ENCODE assay signal across 16 cellular contexts in the genomic region with DNA sequence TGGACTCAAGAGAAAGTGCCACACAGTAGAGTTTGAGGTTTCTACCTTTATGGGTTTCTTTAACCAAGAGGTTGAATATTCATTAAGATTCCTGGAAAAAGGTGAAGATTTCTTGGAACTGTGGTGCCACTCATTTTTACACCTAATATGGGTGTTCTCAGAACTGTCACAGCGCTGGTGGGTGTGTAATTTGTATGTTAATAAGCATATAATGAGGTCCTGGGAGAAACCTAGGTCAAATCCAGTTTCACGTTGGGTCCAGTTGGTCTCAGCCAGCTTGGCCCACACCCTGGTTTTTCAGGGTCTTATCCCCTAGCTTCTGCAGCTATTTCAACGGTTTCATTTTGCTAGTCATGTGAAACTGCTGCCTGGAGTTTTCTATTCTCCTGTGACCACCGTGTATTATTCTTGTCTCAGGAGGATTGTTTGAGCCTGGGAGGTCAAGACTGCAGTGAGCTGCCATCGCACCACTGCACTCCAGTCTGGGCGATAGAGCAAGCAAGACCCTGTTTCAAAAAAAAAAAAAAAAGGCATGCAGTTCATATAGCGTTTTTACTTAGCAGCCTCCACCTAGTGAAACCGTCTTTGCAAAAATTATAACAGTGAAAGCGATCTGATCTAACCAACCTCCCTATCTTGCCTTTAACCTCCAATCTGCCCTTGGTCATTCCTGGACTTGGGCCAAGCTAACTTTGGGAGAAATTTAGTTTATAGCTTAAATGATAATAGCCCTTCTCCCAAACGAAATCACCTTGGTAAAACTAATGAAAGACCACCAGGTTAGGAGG. TPM values are rescaled to one million over a fixed set of nuclear protein-coding genes. Genes with fewer than 3 reads are reported as not detected.
DNase-seq lines count a peak whose midpoint lies in the region; ATAC-seq and TF ChIP-seq lines count a peak whose summit lies in the region.
"Had no signal": no experiment of that assay in that cellular context is flagged by ENCODE, and none has a peak within 500 bp of the region (broad histone marks: within the 10 kb centered on the region; RNA-seq: fewer than 3 reads in every experiment).

No MANE protein-coding gene starts in this region.

- H3K79me2 ChIP-seq in MM.1S (ENCODE audit: low read length), result no peaks in the 10 kb centered on the region

- H3K36me3 Mint-ChIP-seq in dendritic cell treated with granulocyte-macrophage colony-stimulating factor and Interleukin-4, amounts not matched to agents 40 ng/mL and 50 ng/mL, for 4 days (ENCODE audit: low read depth), result no peaks in the 10 kb centered on the region
- H3K36me3 Mint-ChIP-seq in stimulated activated naive B cell treated with anti-CD40 and anti-IgM and Interleukin-4, amounts not matched to agents 10 μg/mL and 1 μg/mL and 100 μg/mL, for 72 hours, result no peaks in the 10 kb centered on the region
- H3K36me3 Mint-ChIP-seq: CD8-positive, alpha-beta T cell had no signal

- peak overlapping the region; percentile 56; the same call in 1 of the 2 replicates for H3K4me2 ChIP-seq in MM.1S (ENCODE audit: low read depth, low read length)

- no peak overlapping the region for H3K4me3 ChIP-seq in GM06990 (replicated peaks; ENCODE audit: low read depth, low read length)
- no peak overlapping the region for H3K4me3 ChIP-seq in MM.1S (ENCODE audit: low read length)
- no peak overlapping the region for H3K4me3 ChIP-seq in right atrium auricular region
- H3K4me3 ChIP-seq: SJCRH30 had no signal

- H3K27me3 ChIP-seq in GM06990 (replicated peaks; ENCODE audit: control insufficient read depth, insufficient read depth, low read length), result no peaks in the 10 kb centered on the region
- no peaks in the 10 kb centered on the region for H3K27me3 ChIP-seq in MM.1S (replicated peaks; ENCODE audit: insufficient read depth, low read length)
- H3K27me3 ChIP-seq in right atrium auricular region, result no peaks in the 10 kb centered on the region
- H3K27me3 ChIP-seq: SJCRH30 had no signal

- peaks cover 10% of the 10 kb centered on the region for H3K4me1 ChIP-seq in MM.1S (ENCODE audit: low read length)
- H3K4me1 ChIP-seq in right atrium auricular region, result no peaks in the 10 kb centered on the region
- H3K4me1 ChIP-seq: SJCRH30 had no signal

- H3F3A ChIP-seq in MM.1S (ENCODE audit: insufficient read depth, low read length), result no peaks in the 10 kb centered on the region

- no peaks in the 10 kb centered on the region for H3K9me3 Mint-ChIP-seq in dendritic cell treated with granulocyte-macrophage colony-stimulating factor and Interleukin-4, amounts not matched to agents 40 ng/mL and 50 ng/mL, for 4 days
- no peaks in the 10 kb centered on the region for H3K9me3 Mint-ChIP-seq in stimulated activated naive B cell treated with anti-CD40 and anti-IgM and Interleukin-4, amounts not matched to agents 10 μg/mL and 1 μg/mL and 100 μg/mL, for 72 hours
- H3K9me3 Mint-ChIP-seq: CD8-positive, alpha-beta T cell had no signal

- H3K4me1 Mint-ChIP-seq in dendritic cell treated with granulocyte-macrophage colony-stimulating factor and Interleukin-4, amounts not matched to agents 40 ng/mL and 50 ng/mL, for 4 days (ENCODE audit: low read depth), result peaks cover 96% of the 10 kb centered on the region
- H3K4me1 Mint-ChIP-seq in stimulated activated naive B cell treated with anti-CD40 and anti-IgM and Interleukin-4, amounts not matched to agents 10 μg/mL and 1 μg/mL and 100 μg/mL, for 72 hours, result peaks cover 39 to 63% of the 10 kb centered on the region in 2 donors

- intact Hi-C loops in dendritic cell treated with granulocyte-macrophage colony-stimulating factor and Interleukin-4, amounts not matched to agents 40 ng/mL and 50 ng/mL, for 4 days (cut with micrococcal nuclease), result no loop called here

- TF ChIP-seq CTCF in GM06990 (IDR thresholded peaks at IDR 0.05; ENCODE audit: insufficient read depth, low read length, poor library complexity, severe bottlenecking) (no peak), MM.1S (IDR thresholded peaks at IDR 0.05; ENCODE audit: low read length) (no peak), right atrium auricular region (IDR thresholded peaks at IDR 0.05) (no peak)

- no peaks in the 10 kb centered on the region for H3K9me2 ChIP-seq in MM.1S (replicated peaks; ENCODE audit: insufficient read depth, low read length)

- H3K36me3 ChIP-seq in GM06990 (ENCODE audit: control insufficient read depth, insufficient read depth, low read length) (no peaks in the 10 kb centered on the region), MM.1S (replicated peaks; ENCODE audit: insufficient read depth, low read length) (no peaks in the 10 kb centered on the region), right atrium auricular region (no peaks in the 10 kb centered on the region)
- H3K36me3 ChIP-seq: SJCRH30 had no signal

- no peak overlapping the region for H2AFZ ChIP-seq in MM.1S (ENCODE audit: low read length)

- no peak overlapping the region for H3K9ac ChIP-seq in MM.1S (ENCODE audit: low read length)

- H4K20me1 ChIP-seq in MM.1S (ENCODE audit: insufficient read depth, low read length), result no peaks in the 10 kb centered on the region

- H3K9me3 ChIP-seq in MM.1S (replicated peaks; ENCODE audit: insufficient read depth, low read length), result no peaks in the 10 kb centered on the region
- peaks cover 0 to 4% of the 10 kb centered on the region in 2 donors for H3K9me3 ChIP-seq in right atrium auricular region
- H3K9me3 ChIP-seq: SJCRH30 had no signal

- peak overlapping the region; percentile 95 for H3K27ac Mint-ChIP-seq in dendritic cell treated with granulocyte-macrophage colony-stimulating factor and Interleukin-4, amounts not matched to agents 40 ng/mL and 50 ng/mL, for 4 days
- no peak overlapping the region for H3K27ac Mint-ChIP-seq in stimulated activated naive B cell treated with anti-CD40 and anti-IgM and Interleukin-4, amounts not matched to agents 10 μg/mL and 1 μg/mL and 100 μg/mL, for 72 hours
- H3K27ac Mint-ChIP-seq: CD8-positive, alpha-beta T cell had no signal

- no peaks in the 10 kb centered on the region for H3K27me3 Mint-ChIP-seq in dendritic cell treated with granulocyte-macrophage colony-stimulating factor and Interleukin-4, amounts not matched to agents 40 ng/mL and 50 ng/mL, for 4 days
- H3K27me3 Mint-ChIP-seq in stimulated activated naive B cell treated with anti-CD40 and anti-IgM and Interleukin-4, amounts not matched to agents 10 μg/mL and 1 μg/mL and 100 μg/mL, for 72 hours, result no peaks in the 10 kb centered on the region

- DNase-seq in GM06990 (ENCODE audit: extremely low read depth, insufficient read length) (peak; percentile 56), MM.1S (peak; percentile 21), NOMO-1 treated with dmso at 0.1 percent for 144 hours (lab: John Stamatoyannopoulos, UW; ENCODE audit: unreplicated experiment) (no peak), right atrium auricular region (ENCODE audit: low spot score) (no peak)
- DNase-seq in stimulated activated naive B cell treated with anti-CD40 and anti-IgM and Interleukin-4, amounts not matched to agents 10 μg/mL and 1 μg/mL and 100 μg/mL, for 72 hours, result no peak
- DNase-seq in activated naive CD4-positive, alpha-beta T cell treated with anti-CD3 and anti-CD28 coated beads, Interleukin-2, amount 50 U/mL, for 16 hours, result no peak
- DNase-seq: CD8-positive, alpha-beta T cell; DMS79 treated with DMSO at 0.1 percent for 48 hours; GDM1; NCI-H1105 treated with DMSO at 0.1 percent for 48 hours; NCI-H187; NCI-H69; SJCRH30; SW 1271 had no signal

- ATAC-seq in stimulated activated naive B cell treated with anti-CD40 and anti-IgM and Interleukin-4, amounts not matched to agents 10 μg/mL and 1 μg/mL and 100 μg/mL, for 72 hours (replicated peaks), result peak; percentile 13 to 34
- ATAC-seq: CD8-positive, alpha-beta T cell; HCT116 had no signal

- H3K27ac ChIP-seq in MM.1S (ENCODE audit: low read length) (no peak overlapping the region), right atrium auricular region (no peak overlapping the region)
- H3K27ac ChIP-seq: SJCRH30 had no signal

- no peak overlapping the region for H3K4me3 Mint-ChIP-seq in dendritic cell treated with granulocyte-macrophage colony-stimulating factor and Interleukin-4, amounts not matched to agents 40 ng/mL and 50 ng/mL, for 4 days
- no peak overlapping the region for H3K4me3 Mint-ChIP-seq in stimulated activated naive B cell treated with anti-CD40 and anti-IgM and Interleukin-4, amounts not matched to agents 10 μg/mL and 1 μg/mL and 100 μg/mL, for 72 hours
- H3K4me3 Mint-ChIP-seq: CD8-positive, alpha-beta T cell had no signal

RNA-seq across cellular contexts. Expression of gene EYA3, which starts 43.9 kb away (rescaled TPM):
- 10 to 100 TPM; 13.6 to 15.6 TPM for total RNA-seq in right atrium auricular region

RNA-seq across cellular contexts. Expression of gene PTAFR, which starts 44.2 kb away (rescaled TPM):
- total RNA-seq in right atrium auricular region, result 1 to 10 TPM; 1.3 to 4.6 TPM

Comparison
In these comparisons a context has a peak if more than half of its experiments do, and no peak if none do; other contexts are left out.
1. DNase-seq: peak in GM06990 (single experiment) and MM.1S (single experiment); none in stimulated activated naive B cell treated with anti-CD40 and anti-IgM and Interleukin-4, amounts not matched to agents 10 μg/mL and 1 μg/mL and 100 μg/mL, for 72 hours (single experiment), NOMO-1 treated with dmso at 0.1 percent for 144 hours (single experiment), right atrium auricular region (single experiment) and activated naive CD4-positive, alpha-beta T cell treated with anti-CD3 and anti-CD28 coated beads, Interleukin-2, amount 50 U/mL, for 16 hours (single experiment).